In genomic region chr12:54040148-54040494, GRCh38 we compare ENCODE assay signal across 2 cellular contexts.
TF ChIP-seq lines count a peak whose summit lies in the region.

No MANE protein-coding gene starts in this region.

TF ChIP-seq in SK-N-SH, 30 proteins besides CTCF, POLR2A, EP300 and RAD21:
- peak; percentile 77; the same call in 1 of the 2 replicates for TF ChIP-seq USF1 (IDR thresholded peaks at IDR 0.05; ENCODE audit: borderline replicate concordance, low read depth)
- TF ChIP-seq POLR2AphosphoS5 (IDR thresholded peaks at IDR 0.05; ENCODE audit: low read depth, low read length): no peak
- no peak for TF ChIP-seq MAX (IDR thresholded peaks at IDR 0.05; ENCODE audit: low read depth)
- TF ChIP-seq REST (IDR thresholded peaks at IDR 0.05; ENCODE audit: low read depth, low read length): no peak
- no peak for TF ChIP-seq SMC3 (IDR thresholded peaks at IDR 0.05; ENCODE audit: low read depth, low read length)

TF ChIP-seq in SK-N-SH treated with all-trans-retinoic acid at 6 μM for 48 hours, 23 proteins besides CTCF, POLR2A, EP300 and RAD21:
- TF ChIP-seq TCF4 (CRISPR knock-in tag; IDR thresholded peaks at IDR 0.05; ENCODE audit: borderline replicate concordance) (no peak), TSHZ2 (CRISPR knock-in tag; IDR thresholded peaks at IDR 0.05) (no peak), ESRRG (CRISPR knock-in tag; IDR thresholded peaks at IDR 0.05) (no peak), ZFP30 (CRISPR knock-in tag; IDR thresholded peaks at IDR 0.05) (no peak), POU6F1 (CRISPR knock-in tag; IDR thresholded peaks at IDR 0.05; ENCODE audit: borderline replicate concordance, low read depth) (no peak), ARNTL (CRISPR knock-in tag; IDR thresholded peaks at IDR 0.05; ENCODE audit: borderline replicate concordance, low read depth) (no peak), PPARA (CRISPR knock-in tag; IDR thresholded peaks at IDR 0.05; ENCODE audit: borderline replicate concordance) (no peak), ZNF565 (CRISPR knock-in tag; conservative IDR thresholded peaks at IDR 0.05; ENCODE audit: low read depth) (no peak), CREB5 (CRISPR knock-in tag; IDR thresholded peaks at IDR 0.05; ENCODE audit: low read depth) (no peak), ZNF8 (CRISPR knock-in tag; IDR thresholded peaks at IDR 0.05) (no peak), ZNF70 (CRISPR knock-in tag; IDR thresholded peaks at IDR 0.05) (no peak), CSDC2 (CRISPR knock-in tag; IDR thresholded peaks at IDR 0.05) (no peak), ZC3H10 (CRISPR knock-in tag; IDR thresholded peaks at IDR 0.05) (no peak), PATZ1 (CRISPR knock-in tag; IDR thresholded peaks at IDR 0.05; ENCODE audit: borderline replicate concordance) (no peak), ZFP3 (CRISPR knock-in tag; IDR thresholded peaks at IDR 0.05) (no peak), ISL1 (CRISPR knock-in tag; IDR thresholded peaks at IDR 0.05) (no peak), SNAI2 (CRISPR knock-in tag; IDR thresholded peaks at IDR 0.05) (no peak), GLIS3 (CRISPR knock-in tag; IDR thresholded peaks at IDR 0.05) (no peak), CSRNP3 (CRISPR knock-in tag; IDR thresholded peaks at IDR 0.05) (no peak), RARB (CRISPR knock-in tag; IDR thresholded peaks at IDR 0.05) (no peak)
